In the genomic region with DNA sequence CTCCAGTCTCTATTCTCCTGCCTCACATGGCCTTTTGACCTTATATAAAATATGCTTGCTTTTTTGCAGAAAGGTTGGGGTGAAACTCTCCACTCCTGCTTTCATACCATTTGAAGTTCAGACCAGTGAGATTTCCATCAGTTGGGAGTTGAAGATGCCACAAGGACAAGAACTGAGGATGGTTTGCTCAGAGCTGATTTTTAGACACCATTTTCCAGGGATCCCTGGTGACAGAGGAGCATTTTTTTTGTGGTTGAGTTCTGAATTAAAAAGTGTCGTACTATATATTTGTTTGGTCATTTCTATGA, we compare ENCODE assay signal across 14 cellular contexts. TPM values are rescaled to one million over a fixed set of nuclear protein-coding genes. Genes with fewer than 3 reads are reported as not detected.
DNase-seq lines count a peak whose midpoint lies in the region; ATAC-seq and TF ChIP-seq lines count a peak whose summit lies in the region.
"Had no signal": no experiment of that assay in that cellular context is flagged by ENCODE, and none has a peak within 500 bp of the region (broad histone marks: within the 10 kb centered on the region; RNA-seq: fewer than 3 reads in every experiment).

No MANE protein-coding gene starts in this region.

- H3K4ac ChIP-seq in trophoblast cell (ENCODE audit: low read depth, low read length) = no peak overlapping the region

- H3K27ac ChIP-seq in heart left ventricle (peak overlapping the region; percentile 4 to 87 (median 76)), fibroblast of lung (ENCODE audit: insufficient read depth, low read length) (peak overlapping the region; percentile 91), trophoblast cell (ENCODE audit: low read depth, low read length) (peak overlapping the region; percentile 95), uterus (peak overlapping the region; percentile 80 to 86)
- H3K27ac ChIP-seq in effector memory CD4-positive, alpha-beta T cell (ENCODE audit: insufficient read depth, low read length, poor library complexity, severe bottlenecking) = no peak overlapping the region
- H3K27ac ChIP-seq: parathyroid adenoma, VCaP had no signal

- H4K20me1 ChIP-seq in fibroblast of lung (ENCODE audit: control insufficient read depth, extremely low read depth, insufficient read depth, low read length) = no peaks in the 10 kb centered on the region

- DNase-seq in heart left ventricle = no peak
- no peak for DNase-seq in left cardiac atrium
- DNase-seq in fibroblast of lung (ENCODE audit: low read depth in 2 of 2) = no peak
- DNase-seq in trophoblast cell = no peak
- DNase-seq in uterus = no peak
- DNase-seq in effector memory CD4-positive, alpha-beta T cell = no peak
- DNase-seq: activated CD8-positive, alpha-beta memory T cell treated with anti-CD3 and anti-CD28 coated beads, Interleukin-2, amount 50 U/mL, for 4 hours; NCI-H187 treated with DMSO at 0.1 percent for 48 hours; stimulated activated CD4-positive, alpha-beta T cell treated with anti-CD3 and anti-CD28 coated beads, Interleukin-4, amount 100 ng/mL, for 4 hours; stimulated activated naive CD4-positive, alpha-beta T cell had no signal

- H3K36me3 ChIP-seq in heart left ventricle = no peaks in the 10 kb centered on the region
- H3K36me3 ChIP-seq in fibroblast of lung (ENCODE audit: control insufficient read depth, insufficient read depth, low read length) = no peaks in the 10 kb centered on the region
- no peaks in the 10 kb centered on the region for H3K36me3 ChIP-seq in trophoblast cell (ENCODE audit: control insufficient read depth in 1 of 2, insufficient read depth in 2 of 2, low read length in 2 of 2)
- no peaks in the 10 kb centered on the region for H3K36me3 ChIP-seq in uterus
- H3K36me3 ChIP-seq in effector memory CD4-positive, alpha-beta T cell (ENCODE audit: control insufficient read depth, insufficient read depth, low read length) = no peaks in the 10 kb centered on the region

- peak overlapping the region; percentile 45 for H2BK120ac ChIP-seq in trophoblast cell (ENCODE audit: insufficient read depth, low read length, poor library complexity)

- H3K4me1 ChIP-seq in heart left ventricle = peaks cover 0 to 45% (median 24%) of the 10 kb centered on the region in 12 donors
- peaks cover 38% of the 10 kb centered on the region for H3K4me1 ChIP-seq in fibroblast of lung (ENCODE audit: control insufficient read depth, extremely low read depth, insufficient read depth, low read length)
- H3K4me1 ChIP-seq in trophoblast cell (ENCODE audit: control insufficient read depth in 1 of 2, insufficient read depth in 2 of 2, low read length in 2 of 2) = peaks cover 16 to 32% of the 10 kb centered on the region in 2 experiments
- peaks cover 0 to 11% of the 10 kb centered on the region in 2 donors for H3K4me1 ChIP-seq in uterus
- H3K4me1 ChIP-seq in effector memory CD4-positive, alpha-beta T cell (ENCODE audit: control insufficient read depth, insufficient read depth, low read length, poor library complexity, severe bottlenecking) = no peaks in the 10 kb centered on the region
- H3K4me1 ChIP-seq: parathyroid adenoma had no signal

- H3K18ac ChIP-seq in trophoblast cell (ENCODE audit: low read length) = no peak overlapping the region

- H3K4me3 ChIP-seq in heart left ventricle (no peak overlapping the region), fibroblast of lung (replicated peaks in 1 of 4; ENCODE audit: control extremely low read depth in 1 of 4, insufficient read depth in 1 of 4, low read depth in 3 of 4, low read length in 4 of 4) (no peak overlapping the region), trophoblast cell (ENCODE audit: low read depth, low read length) (no peak overlapping the region), uterus (no peak overlapping the region)
- no peak overlapping the region for H3K4me3 ChIP-seq in effector memory CD4-positive, alpha-beta T cell (ENCODE audit: insufficient read depth, low read depth, low read length, poor library complexity, severe bottlenecking)

- no peak overlapping the region for H3K14ac ChIP-seq in trophoblast cell (ENCODE audit: low read length)

- H3K9ac ChIP-seq in fibroblast of lung (ENCODE audit: insufficient read depth, low read length) (peak overlapping the region; percentile 37), trophoblast cell (ENCODE audit: low read length) (no peak overlapping the region)
- H3K9ac ChIP-seq: parathyroid adenoma had no signal

- no peak overlapping the region for H3K23ac ChIP-seq in trophoblast cell (ENCODE audit: low read length)

- no peak overlapping the region for H2AK5ac ChIP-seq in trophoblast cell (ENCODE audit: low read length)

- H3K9me3 ChIP-seq in heart left ventricle (peaks cover 0 to 8% (median 0%) of the 10 kb centered on the region in 12 donors), fibroblast of lung (ENCODE audit: control insufficient read depth, insufficient read depth, low read depth, low read length) (no peaks in the 10 kb centered on the region), trophoblast cell (ENCODE audit: insufficient read depth, low read depth, low read length) (peaks cover 2% of the 10 kb centered on the region), uterus (no peaks in the 10 kb centered on the region)
- no peaks in the 10 kb centered on the region for H3K9me3 ChIP-seq in effector memory CD4-positive, alpha-beta T cell (ENCODE audit: control insufficient read depth, low read length)

- peak overlapping the region; percentile 78 for H2BK5ac ChIP-seq in trophoblast cell (ENCODE audit: low read depth, low read length, poor library complexity)

- no peak overlapping the region for H4K12ac ChIP-seq in trophoblast cell (ENCODE audit: low read depth, low read length)

- peaks cover 16% of the 10 kb centered on the region for H3K79me1 ChIP-seq in trophoblast cell (ENCODE audit: low read length)

- no peak overlapping the region for H2AFZ ChIP-seq in fibroblast of lung (ENCODE audit: low read length)
- no peak overlapping the region for H2AFZ ChIP-seq in trophoblast cell (ENCODE audit: insufficient read depth, low read length, poor library complexity)
- H2AFZ ChIP-seq: parathyroid adenoma had no signal

- 44 to 67% (median 58%) methylated on average over 1 of the region's 1 CpG for WGBS in heart left ventricle, 4 donors
- no CpG with 5 or more reads among the region's 1 CpG for WGBS in trophoblast cell (ENCODE audit: extremely low coverage, insufficient coverage, insufficient read length)

- intact Hi-C loops in heart left ventricle (cut with DNase I) = no loop called here
- intact Hi-C loops in left cardiac atrium (cut with DNase I) = no loop called here
- intact Hi-C loops in uterus (cut with DNase I; ENCODE audit: low total_unique reads) = no loop called here

- H3K27me3 ChIP-seq in heart left ventricle (no peaks in the 10 kb centered on the region), fibroblast of lung (ENCODE audit: control insufficient read depth, insufficient read depth, low read length) (no peaks in the 10 kb centered on the region), trophoblast cell (ENCODE audit: insufficient read depth, low read length) (no peaks in the 10 kb centered on the region), uterus (no peaks in the 10 kb centered on the region)
- H3K27me3 ChIP-seq in effector memory CD4-positive, alpha-beta T cell (replicated peaks; ENCODE audit: control insufficient read depth, insufficient read depth, low read length, poor library complexity, severe bottlenecking) = no peaks in the 10 kb centered on the region

- H3K4me2 ChIP-seq in fibroblast of lung (ENCODE audit: extremely low read depth, insufficient read depth, low read length) (peak overlapping the region; percentile 59), trophoblast cell (ENCODE audit: low read length) (peak overlapping the region; percentile 43)

- peak overlapping the region; percentile 68 for H2BK12ac ChIP-seq in trophoblast cell (ENCODE audit: low read length)

- H3K79me2 ChIP-seq in fibroblast of lung (ENCODE audit: control insufficient read depth, insufficient read depth, low read length) (no peaks in the 10 kb centered on the region), trophoblast cell (ENCODE audit: control insufficient read depth, insufficient read depth, low read length, poor library complexity) (no peaks in the 10 kb centered on the region)
- H3K79me2 ChIP-seq: parathyroid adenoma had no signal

- H4K91ac ChIP-seq in trophoblast cell (ENCODE audit: low read depth, low read length) = peak overlapping the region; percentile 48

- TF ChIP-seq POLR2A in heart left ventricle (IDR thresholded peaks at IDR 0.05) (no peak), uterus (IDR thresholded peaks at IDR 0.05) (no peak)

- TF ChIP-seq CTCF in heart left ventricle (IDR thresholded peaks at IDR 0.05) (no peak), fibroblast of lung (conservative IDR thresholded peaks at IDR 0.05 in 1 of 2, IDR thresholded peaks at IDR 0.05 in 1 of 2; ENCODE audit: low read depth in 1 of 2, low read length in 2 of 2) (no peak), uterus (IDR thresholded peaks at IDR 0.05) (no peak)

- ATAC-seq in heart left ventricle (no peak), left cardiac atrium (no peak), HG02970 (IDR thresholded peaks at IDR 0.05; ENCODE audit: low FRiP score, unreplicated experiment) (no peak), HG02678 (IDR thresholded peaks at IDR 0.05; ENCODE audit: unreplicated experiment) (no peak)

- no peak overlapping the region for H4K8ac ChIP-seq in trophoblast cell (ENCODE audit: low read depth, low read length)

RNA-seq across cellular contexts. Expression of a gene that starts 8.8 kb away (rescaled TPM):
- total RNA-seq in heart left ventricle = 100 to 1,000 TPM in 5 of 9 donors, 10 to 100 TPM in 4; 61.6 to 224 (median 111) TPM
- polyA plus RNA-seq in heart left ventricle = 100 to 1,000 TPM in 1 of 2 donors, 10 to 100 TPM in 1; 99.4 to 117 TPM
- total RNA-seq in left cardiac atrium = 100 to 1,000 TPM; 125 to 194 TPM
- 46.0 and 423 TPM in 2 replicates for total RNA-seq in fibroblast of lung
- polyA plus RNA-seq in fibroblast of lung = 301 and 353 TPM in 2 replicates
- 158 and 193 TPM in 2 replicates for polyA plus RNA-seq in fibroblast of lung (2012)
- polyA minus RNA-seq in fibroblast of lung (ENCODE audit: low replicate concordance) = 73.5 and 103 TPM in 2 replicates
- polyA plus RNA-seq in trophoblast cell (2013) = 1.8 and 2.2 TPM in 2 replicates
- 100 to 1,000 TPM; 102 to 118 (median 113) TPM for total RNA-seq in uterus

RNA-seq across cellular contexts. Expression of a gene that starts 52.8 kb away (rescaled TPM):
- total RNA-seq in heart left ventricle (10 to 100 TPM in 4 of 9 donors, 1 to 10 TPM in 5; 6.0 to 19.9 (median 9.1) TPM), left cardiac atrium (10 to 100 TPM; 12.5 to 13.2 TPM), fibroblast of lung (not detected in 2 replicates), uterus (10 to 100 TPM in 3 of 4 donors, 1 to 10 TPM in 1; 6.7 to 35.5 (median 14.6) TPM)
- polyA plus RNA-seq in heart left ventricle (1 to 10 TPM; 4.5 to 7.0 TPM), fibroblast of lung (not detected in 2 replicates)
- not detected in 2 replicates for polyA plus RNA-seq in fibroblast of lung (2012)
- polyA minus RNA-seq in fibroblast of lung (ENCODE audit: low replicate concordance) = not detected in 2 replicates
- polyA plus RNA-seq in trophoblast cell (2013) = 0.17 and 0.23 TPM in 2 replicates
